Comparison of ENCODE assay signal across 17 cellular contexts in the genomic region with DNA sequence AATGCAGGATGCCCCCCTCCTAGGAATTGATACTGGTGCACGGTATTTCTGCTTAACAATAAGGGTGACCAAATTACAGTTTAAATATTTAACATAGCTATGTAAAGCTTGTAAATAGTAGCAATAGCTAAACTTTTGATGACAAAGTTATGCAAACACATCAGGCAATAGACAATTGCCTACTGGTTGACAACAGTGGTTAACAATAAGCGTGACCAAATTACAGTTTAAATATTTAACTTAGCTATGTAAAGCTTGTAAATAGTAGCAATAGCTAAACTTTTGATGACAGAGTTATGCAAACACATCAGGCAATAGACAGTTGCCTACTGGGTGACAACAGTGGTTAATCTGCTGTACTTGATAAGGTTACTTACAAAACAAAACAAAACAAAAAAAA.
DNase-seq lines count a peak whose midpoint lies in the region; TF ChIP-seq lines count a peak whose summit lies in the region.
"Had no signal": no experiment of that assay in that cellular context is flagged by ENCODE, and none has a peak within 500 bp of the region (broad histone marks: within the 10 kb centered on the region; RNA-seq: fewer than 3 reads in every experiment).

No MANE protein-coding gene starts in this region.

- TF ChIP-seq CTCF in LNCaP clone FGC (IDR thresholded peaks at IDR 0.05; ENCODE audit: control insufficient read depth, extremely low read depth, insufficient read depth) = no peak
- no peak for TF ChIP-seq CTCF in GM10266 (IDR thresholded peaks at IDR 0.05; ENCODE audit: control insufficient read depth, insufficient read depth, low read depth, missing control alignments)

- DNase-seq in DMS153 (lab: John Stamatoyannopoulos, UW) (peak; percentile 87), LNCaP clone FGC (ENCODE audit: low read depth) (peak; percentile 95), NCI-H345 treated with DMSO at 0.1 percent for 48 hours (lab: John Stamatoyannopoulos, UW; ENCODE audit: unreplicated experiment) (peak; percentile 44), SHP77 treated with DMSO at 0.1 percent for 48 hours (lab: John Stamatoyannopoulos, UW) (peak; percentile 50), SIG-M5 (lab: John Stamatoyannopoulos, UW) (no peak), nucleus accumbens (lab: John Stamatoyannopoulos, UW) (no peak), GM10266 (ENCODE audit: extremely low spot score) (no peak)
- no peak for DNase-seq in stimulated activated CD4-positive, alpha-beta T cell treated with anti-CD3 and anti-CD28 coated beads, Interleukin-2, amount 100 ng/mL, for 48 hours
- DNase-seq: GF-D8; GOT3; NCI-H1092 treated with DMSO at 0.1 percent for 48 hours; NCI-H2029 treated with DMSO at 0.1 percent for 48 hours; NCI-H446; NK-92 treated with Interleukin-12 subunit alpha and Interleukin-12 subunit beta, amount 100 ng/mL, for 24 hours; SK-N-SH had no signal

- no peak overlapping the region for H3K4me3 ChIP-seq in LNCaP clone FGC (ENCODE audit: low read depth, low read length)
- H3K4me3 ChIP-seq: A549, K562 had no signal

Comparison
In these comparisons a context has a peak if more than half of its experiments do, and no peak if none do; other contexts are left out.
1. DNase-seq: peak in DMS153 (single experiment), LNCaP clone FGC (single experiment), NCI-H345 treated with DMSO at 0.1 percent for 48 hours (single experiment) and SHP77 treated with DMSO at 0.1 percent for 48 hours (single experiment); none in SIG-M5 (single experiment), nucleus accumbens (0 of 56), GM10266 (single experiment) and stimulated activated CD4-positive, alpha-beta T cell treated with anti-CD3 and anti-CD28 coated beads, Interleukin-2, amount 100 ng/mL, for 48 hours (0 of 2).